In the genomic region with DNA sequence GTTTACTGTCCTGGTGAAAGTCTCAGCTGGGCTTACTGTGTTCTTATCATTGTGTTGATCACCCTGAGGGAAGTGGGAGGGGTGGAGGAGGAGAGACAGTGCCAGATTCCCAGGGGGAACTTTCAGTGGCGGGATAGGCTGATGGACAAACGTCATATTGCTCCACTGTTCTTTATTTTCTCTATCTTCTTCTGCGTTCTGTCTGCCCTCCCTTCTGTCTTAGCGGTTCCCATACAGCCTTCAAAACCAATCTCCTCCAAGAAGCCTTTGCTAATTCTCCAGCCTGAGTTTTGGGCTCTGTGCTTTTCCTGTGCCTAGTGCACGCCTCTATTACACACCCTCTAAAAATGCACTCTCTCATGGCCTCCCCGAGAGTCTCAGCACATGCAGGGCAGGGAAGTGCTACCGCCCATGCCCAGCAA, we compare ENCODE assay signal across 2 cellular contexts.
TF ChIP-seq lines count a peak whose summit lies in the region.

No MANE protein-coding gene starts in this region.

TF ChIP-seq in SK-N-SH, 30 proteins besides CTCF, POLR2A, EP300 and RAD21 (continued from another document):
- TF ChIP-seq, protein P1, sequence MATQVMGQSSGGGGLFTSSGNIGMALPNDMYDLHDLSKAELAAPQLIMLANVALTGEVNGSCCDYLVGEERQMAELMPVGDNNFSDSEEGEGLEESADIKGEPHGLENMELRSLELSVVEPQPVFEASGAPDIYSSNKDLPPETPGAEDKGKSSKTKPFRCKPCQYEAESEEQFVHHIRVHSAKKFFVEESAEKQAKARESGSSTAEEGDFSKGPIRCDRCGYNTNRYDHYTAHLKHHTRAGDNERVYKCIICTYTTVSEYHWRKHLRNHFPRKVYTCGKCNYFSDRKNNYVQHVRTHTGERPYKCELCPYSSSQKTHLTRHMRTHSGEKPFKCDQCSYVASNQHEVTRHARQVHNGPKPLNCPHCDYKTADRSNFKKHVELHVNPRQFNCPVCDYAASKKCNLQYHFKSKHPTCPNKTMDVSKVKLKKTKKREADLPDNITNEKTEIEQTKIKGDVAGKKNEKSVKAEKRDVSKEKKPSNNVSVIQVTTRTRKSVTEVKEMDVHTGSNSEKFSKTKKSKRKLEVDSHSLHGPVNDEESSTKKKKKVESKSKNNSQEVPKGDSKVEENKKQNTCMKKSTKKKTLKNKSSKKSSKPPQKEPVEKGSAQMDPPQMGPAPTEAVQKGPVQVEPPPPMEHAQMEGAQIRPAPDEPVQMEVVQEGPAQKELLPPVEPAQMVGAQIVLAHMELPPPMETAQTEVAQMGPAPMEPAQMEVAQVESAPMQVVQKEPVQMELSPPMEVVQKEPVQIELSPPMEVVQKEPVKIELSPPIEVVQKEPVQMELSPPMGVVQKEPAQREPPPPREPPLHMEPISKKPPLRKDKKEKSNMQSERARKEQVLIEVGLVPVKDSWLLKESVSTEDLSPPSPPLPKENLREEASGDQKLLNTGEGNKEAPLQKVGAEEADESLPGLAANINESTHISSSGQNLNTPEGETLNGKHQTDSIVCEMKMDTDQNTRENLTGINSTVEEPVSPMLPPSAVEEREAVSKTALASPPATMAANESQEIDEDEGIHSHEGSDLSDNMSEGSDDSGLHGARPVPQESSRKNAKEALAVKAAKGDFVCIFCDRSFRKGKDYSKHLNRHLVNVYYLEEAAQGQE (IDR thresholded peaks at IDR 0.05; ENCODE audit: low read depth, low read length), result no peak
- TF ChIP-seq FOXM1 (IDR thresholded peaks at IDR 0.05; ENCODE audit: low read depth), result no peak
- TF ChIP-seq NRF1 (IDR thresholded peaks at IDR 0.05; ENCODE audit: low read depth, low read length), result no peak
- TF ChIP-seq YY1 (IDR thresholded peaks at IDR 0.05; ENCODE audit: low read depth), result no peak
- TF ChIP-seq EZH2phosphoT487 (IDR thresholded peaks at IDR 0.05; ENCODE audit: borderline replicate concordance, low read depth), result no peak
- TF ChIP-seq FOSL2 (IDR thresholded peaks at IDR 0.05; ENCODE audit: borderline replicate concordance, low read depth), result no peak
- TF ChIP-seq, protein P2, sequence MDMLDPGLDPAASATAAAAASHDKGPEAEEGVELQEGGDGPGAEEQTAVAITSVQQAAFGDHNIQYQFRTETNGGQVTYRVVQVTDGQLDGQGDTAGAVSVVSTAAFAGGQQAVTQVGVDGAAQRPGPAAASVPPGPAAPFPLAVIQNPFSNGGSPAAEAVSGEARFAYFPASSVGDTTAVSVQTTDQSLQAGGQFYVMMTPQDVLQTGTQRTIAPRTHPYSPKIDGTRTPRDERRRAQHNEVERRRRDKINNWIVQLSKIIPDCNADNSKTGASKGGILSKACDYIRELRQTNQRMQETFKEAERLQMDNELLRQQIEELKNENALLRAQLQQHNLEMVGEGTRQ (IDR thresholded peaks at IDR 0.05; ENCODE audit: borderline replicate concordance, low read depth, low read length), result no peak
TF ChIP-seq in SK-N-SH: peak in this region for 0.

TF ChIP-seq in SK-N-SH treated with all-trans-retinoic acid at 6 μM for 48 hours, 23 proteins besides CTCF, POLR2A, EP300 and RAD21 (continued from another document):
- TF ChIP-seq TSHZ2 (CRISPR knock-in tag; IDR thresholded peaks at IDR 0.05) (no peak), ARNTL (CRISPR knock-in tag; IDR thresholded peaks at IDR 0.05; ENCODE audit: borderline replicate concordance, low read depth) (no peak), TOX (CRISPR knock-in tag; IDR thresholded peaks at IDR 0.05; ENCODE audit: borderline replicate concordance) (no peak)
